Comparison of ENCODE assay signal across 1 cellular context in the genomic region with DNA sequence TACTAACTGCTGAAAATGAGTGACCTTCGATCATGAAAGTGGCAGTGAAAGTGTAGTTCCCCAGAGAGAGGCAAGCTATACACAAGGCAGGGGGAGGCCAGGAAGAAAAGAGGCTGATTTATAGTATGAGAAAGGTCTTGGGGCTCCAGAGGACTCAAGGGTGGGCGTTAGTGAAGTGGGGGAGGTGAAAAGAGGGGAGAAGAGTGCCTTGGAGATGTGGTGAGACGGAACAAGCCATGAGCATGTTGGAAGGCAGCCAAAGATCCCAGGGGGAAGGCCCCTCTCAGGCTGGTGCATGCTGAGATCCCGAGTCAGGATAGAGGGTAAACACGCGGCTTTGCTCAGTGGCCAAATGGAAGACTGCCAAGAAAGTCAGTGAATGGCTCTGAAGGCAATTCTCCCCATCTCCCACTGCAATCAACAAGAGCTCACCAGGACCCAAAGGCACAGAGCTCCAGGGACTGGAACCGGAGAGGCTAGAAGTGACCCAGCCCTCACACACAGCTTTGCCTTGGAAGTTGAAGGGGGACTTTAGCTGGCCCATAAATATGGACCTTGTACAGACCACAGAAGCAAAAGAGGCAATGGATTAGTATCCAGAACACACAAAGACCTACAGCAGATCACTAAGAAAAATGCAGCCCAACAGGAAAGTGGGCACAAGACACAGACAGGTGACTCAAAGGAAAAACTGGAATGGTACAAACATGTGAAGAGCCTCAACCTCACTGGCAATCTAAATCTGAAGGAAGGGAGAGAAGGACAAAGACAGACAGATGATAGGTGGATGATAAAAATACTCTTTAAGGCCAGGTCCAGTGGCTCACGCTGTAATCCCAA.
TF ChIP-seq lines count a peak whose summit lies in the region.

No MANE protein-coding gene starts in this region.

TF ChIP-seq in HepG2, 621 proteins besides CTCF, POLR2A, EP300 and RAD21 (continued from another document and continues in another):
- TF ChIP-seq, protein P1, sequence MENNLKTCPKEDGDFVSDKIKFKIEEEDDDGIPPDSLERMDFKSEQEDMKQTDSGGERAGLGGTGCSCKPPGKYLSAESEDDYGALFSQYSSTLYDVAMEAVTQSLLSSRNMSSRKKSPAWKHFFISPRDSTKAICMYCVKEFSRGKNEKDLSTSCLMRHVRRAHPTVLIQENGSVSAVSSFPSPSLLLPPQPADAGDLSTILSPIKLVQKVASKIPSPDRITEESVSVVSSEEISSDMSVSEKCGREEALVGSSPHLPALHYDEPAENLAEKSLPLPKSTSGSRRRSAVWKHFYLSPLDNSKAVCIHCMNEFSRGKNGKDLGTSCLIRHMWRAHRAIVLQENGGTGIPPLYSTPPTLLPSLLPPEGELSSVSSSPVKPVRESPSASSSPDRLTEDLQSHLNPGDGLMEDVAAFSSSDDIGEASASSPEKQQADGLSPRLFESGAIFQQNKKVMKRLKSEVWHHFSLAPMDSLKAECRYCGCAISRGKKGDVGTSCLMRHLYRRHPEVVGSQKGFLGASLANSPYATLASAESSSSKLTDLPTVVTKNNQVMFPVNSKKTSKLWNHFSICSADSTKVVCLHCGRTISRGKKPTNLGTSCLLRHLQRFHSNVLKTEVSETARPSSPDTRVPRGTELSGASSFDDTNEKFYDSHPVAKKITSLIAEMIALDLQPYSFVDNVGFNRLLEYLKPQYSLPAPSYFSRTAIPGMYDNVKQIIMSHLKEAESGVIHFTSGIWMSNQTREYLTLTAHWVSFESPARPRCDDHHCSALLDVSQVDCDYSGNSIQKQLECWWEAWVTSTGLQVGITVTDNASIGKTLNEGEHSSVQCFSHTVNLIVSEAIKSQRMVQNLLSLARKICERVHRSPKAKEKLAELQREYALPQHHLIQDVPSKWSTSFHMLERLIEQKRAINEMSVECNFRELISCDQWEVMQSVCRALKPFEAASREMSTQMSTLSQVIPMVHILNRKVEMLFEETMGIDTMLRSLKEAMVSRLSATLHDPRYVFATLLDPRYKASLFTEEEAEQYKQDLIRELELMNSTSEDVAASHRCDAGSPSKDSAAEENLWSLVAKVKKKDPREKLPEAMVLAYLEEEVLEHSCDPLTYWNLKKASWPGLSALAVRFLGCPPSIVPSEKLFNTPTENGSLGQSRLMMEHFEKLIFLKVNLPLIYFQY (CRISPR knock-in tag; IDR thresholded peaks at IDR 0.05; ENCODE audit: borderline replicate concordance): no peak
- peak; percentile 40; the same call in 1 of the 2 replicates for TF ChIP-seq DPF2 (CRISPR knock-in tag; IDR thresholded peaks at IDR 0.05; ENCODE audit: borderline replicate concordance, low read depth)
- TF ChIP-seq THAP7 (CRISPR knock-in tag; IDR thresholded peaks at IDR 0.05): 0 out of 2 replicates have a peak, but pooled peaks have one; percentile 22
- TF ChIP-seq SOX6 (IDR thresholded peaks at IDR 0.05): no peak
- peak; percentile 67; the same call in 1 of the 2 replicates for TF ChIP-seq SOX6 (CRISPR knock-in tag; IDR thresholded peaks at IDR 0.05)
- 0 out of 4 replicates have a peak, but pooled peaks of 1 of the 2 experiments have one; percentile 46 for TF ChIP-seq HMGXB4 (CRISPR knock-in tag; IDR thresholded peaks at IDR 0.05; ENCODE audit: borderline replicate concordance in 1 of 2, low read depth in 1 of 2)
- TF ChIP-seq MEF2D (CRISPR knock-in tag; IDR thresholded peaks at IDR 0.05): 0 out of 2 replicates have a peak, but pooled peaks have one; percentile 23
- TF ChIP-seq KDM2A (CRISPR knock-in tag; IDR thresholded peaks at IDR 0.05; ENCODE audit: borderline replicate concordance, low read depth): peak; percentile 39; the same call in 1 of the 2 replicates
- no peak for TF ChIP-seq RELA (CRISPR knock-in tag; IDR thresholded peaks at IDR 0.05)
- no peak; the same call in 1 of the 2 replicates for TF ChIP-seq ZNF503 (CRISPR knock-in tag; IDR thresholded peaks at IDR 0.05)
- no peak for TF ChIP-seq RARA (CRISPR knock-in tag; IDR thresholded peaks at IDR 0.05)
- TF ChIP-seq ZNF660 (CRISPR knock-in tag; IDR thresholded peaks at IDR 0.05; ENCODE audit: borderline replicate concordance, low read depth): no peak
- TF ChIP-seq ZNF563 (CRISPR knock-in tag; IDR thresholded peaks at IDR 0.05): no peak
- 0 out of 2 replicates have a peak, but pooled peaks have one; percentile 74 for TF ChIP-seq ZNF451 (CRISPR knock-in tag; IDR thresholded peaks at IDR 0.05)
- TF ChIP-seq, protein P2, sequence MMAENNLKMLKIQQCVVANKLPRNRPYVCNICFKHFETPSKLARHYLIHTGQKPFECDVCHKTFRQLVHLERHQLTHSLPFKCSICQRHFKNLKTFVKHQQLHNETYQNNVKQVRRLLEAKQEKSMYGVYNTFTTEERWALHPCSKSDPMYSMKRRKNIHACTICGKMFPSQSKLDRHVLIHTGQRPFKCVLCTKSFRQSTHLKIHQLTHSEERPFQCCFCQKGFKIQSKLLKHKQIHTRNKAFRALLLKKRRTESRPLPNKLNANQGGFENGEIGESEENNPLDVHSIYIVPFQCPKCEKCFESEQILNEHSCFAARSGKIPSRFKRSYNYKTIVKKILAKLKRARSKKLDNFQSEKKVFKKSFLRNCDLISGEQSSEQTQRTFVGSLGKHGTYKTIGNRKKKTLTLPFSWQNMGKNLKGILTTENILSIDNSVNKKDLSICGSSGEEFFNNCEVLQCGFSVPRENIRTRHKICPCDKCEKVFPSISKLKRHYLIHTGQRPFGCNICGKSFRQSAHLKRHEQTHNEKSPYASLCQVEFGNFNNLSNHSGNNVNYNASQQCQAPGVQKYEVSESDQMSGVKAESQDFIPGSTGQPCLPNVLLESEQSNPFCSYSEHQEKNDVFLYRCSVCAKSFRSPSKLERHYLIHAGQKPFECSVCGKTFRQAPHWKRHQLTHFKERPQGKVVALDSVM (CRISPR knock-in tag; IDR thresholded peaks at IDR 0.05): peak; percentile 95
- no peak for TF ChIP-seq ZNF230 (CRISPR knock-in tag; IDR thresholded peaks at IDR 0.05)
- TF ChIP-seq RXRB (CRISPR knock-in tag; IDR thresholded peaks at IDR 0.05; ENCODE audit: borderline replicate concordance): peak; percentile 49; the same call in 1 of the 2 replicates
- 0 out of 2 replicates have a peak, but pooled peaks have one; percentile 30 for TF ChIP-seq CCDC6 (CRISPR knock-in tag; IDR thresholded peaks at IDR 0.05)
- peak; percentile 73; the same call in 1 of the 2 replicates for TF ChIP-seq ZGPAT (CRISPR knock-in tag; IDR thresholded peaks at IDR 0.05)
- TF ChIP-seq, protein P3, sequence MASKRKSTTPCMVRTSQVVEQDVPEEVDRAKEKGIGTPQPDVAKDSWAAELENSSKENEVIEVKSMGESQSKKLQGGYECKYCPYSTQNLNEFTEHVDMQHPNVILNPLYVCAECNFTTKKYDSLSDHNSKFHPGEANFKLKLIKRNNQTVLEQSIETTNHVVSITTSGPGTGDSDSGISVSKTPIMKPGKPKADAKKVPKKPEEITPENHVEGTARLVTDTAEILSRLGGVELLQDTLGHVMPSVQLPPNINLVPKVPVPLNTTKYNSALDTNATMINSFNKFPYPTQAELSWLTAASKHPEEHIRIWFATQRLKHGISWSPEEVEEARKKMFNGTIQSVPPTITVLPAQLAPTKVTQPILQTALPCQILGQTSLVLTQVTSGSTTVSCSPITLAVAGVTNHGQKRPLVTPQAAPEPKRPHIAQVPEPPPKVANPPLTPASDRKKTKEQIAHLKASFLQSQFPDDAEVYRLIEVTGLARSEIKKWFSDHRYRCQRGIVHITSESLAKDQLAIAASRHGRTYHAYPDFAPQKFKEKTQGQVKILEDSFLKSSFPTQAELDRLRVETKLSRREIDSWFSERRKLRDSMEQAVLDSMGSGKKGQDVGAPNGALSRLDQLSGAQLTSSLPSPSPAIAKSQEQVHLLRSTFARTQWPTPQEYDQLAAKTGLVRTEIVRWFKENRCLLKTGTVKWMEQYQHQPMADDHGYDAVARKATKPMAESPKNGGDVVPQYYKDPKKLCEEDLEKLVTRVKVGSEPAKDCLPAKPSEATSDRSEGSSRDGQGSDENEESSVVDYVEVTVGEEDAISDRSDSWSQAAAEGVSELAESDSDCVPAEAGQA (IDR thresholded peaks at IDR 0.05; ENCODE audit: low read depth): 0 out of 2 replicates have a peak, but pooled peaks have one; percentile 62
- TF ChIP-seq, protein P3 (CRISPR knock-in tag; IDR thresholded peaks at IDR 0.05; ENCODE audit: borderline replicate concordance): no peak
- TF ChIP-seq, protein P4, sequence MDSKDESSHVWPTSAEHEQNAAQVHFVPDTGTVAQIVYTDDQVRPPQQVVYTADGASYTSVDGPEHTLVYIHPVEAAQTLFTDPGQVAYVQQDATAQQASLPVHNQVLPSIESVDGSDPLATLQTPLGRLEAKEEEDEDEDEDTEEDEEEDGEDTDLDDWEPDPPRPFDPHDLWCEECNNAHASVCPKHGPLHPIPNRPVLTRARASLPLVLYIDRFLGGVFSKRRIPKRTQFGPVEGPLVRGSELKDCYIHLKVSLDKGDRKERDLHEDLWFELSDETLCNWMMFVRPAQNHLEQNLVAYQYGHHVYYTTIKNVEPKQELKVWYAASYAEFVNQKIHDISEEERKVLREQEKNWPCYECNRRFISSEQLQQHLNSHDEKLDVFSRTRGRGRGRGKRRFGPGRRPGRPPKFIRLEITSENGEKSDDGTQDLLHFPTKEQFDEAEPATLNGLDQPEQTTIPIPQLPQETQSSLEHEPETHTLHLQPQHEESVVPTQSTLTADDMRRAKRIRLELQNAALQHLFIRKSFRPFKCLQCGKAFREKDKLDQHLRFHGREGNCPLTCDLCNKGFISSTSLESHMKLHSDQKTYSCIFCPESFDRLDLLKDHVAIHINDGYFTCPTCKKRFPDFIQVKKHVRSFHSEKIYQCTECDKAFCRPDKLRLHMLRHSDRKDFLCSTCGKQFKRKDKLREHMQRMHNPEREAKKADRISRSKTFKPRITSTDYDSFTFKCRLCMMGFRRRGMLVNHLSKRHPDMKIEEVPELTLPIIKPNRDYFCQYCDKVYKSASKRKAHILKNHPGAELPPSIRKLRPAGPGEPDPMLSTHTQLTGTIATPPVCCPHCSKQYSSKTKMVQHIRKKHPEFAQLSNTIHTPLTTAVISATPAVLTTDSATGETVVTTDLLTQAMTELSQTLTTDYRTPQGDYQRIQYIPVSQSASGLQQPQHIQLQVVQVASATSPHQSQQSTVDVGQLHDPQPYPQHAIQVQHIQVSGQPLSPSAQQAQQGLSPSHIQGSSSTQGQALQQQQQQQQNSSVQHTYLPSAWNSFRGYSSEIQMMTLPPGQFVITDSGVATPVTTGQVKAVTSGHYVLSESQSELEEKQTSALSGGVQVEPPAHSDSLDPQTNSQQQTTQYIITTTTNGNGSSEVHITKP (CRISPR knock-in tag; IDR thresholded peaks at IDR 0.05; ENCODE audit: low read depth): peak; percentile 86
- TF ChIP-seq ZBTB7A (CRISPR knock-in tag; IDR thresholded peaks at IDR 0.05): 0 out of 2 replicates have a peak, but pooled peaks have one; percentile 36
- TF ChIP-seq ISL2 (CRISPR knock-in tag; IDR thresholded peaks at IDR 0.05): peak; percentile 58; the same call in 1 of the 2 replicates
- TF ChIP-seq ZNF792 (CRISPR knock-in tag; IDR thresholded peaks at IDR 0.05): 0 out of 2 replicates have a peak, but pooled peaks have one; percentile 40
- TF ChIP-seq NCOA2 (CRISPR knock-in tag; IDR thresholded peaks at IDR 0.05): peak; percentile 34; the same call in 1 of the 2 replicates
